Comparison of ENCODE assay signal across 20 cellular contexts in the genomic region with DNA sequence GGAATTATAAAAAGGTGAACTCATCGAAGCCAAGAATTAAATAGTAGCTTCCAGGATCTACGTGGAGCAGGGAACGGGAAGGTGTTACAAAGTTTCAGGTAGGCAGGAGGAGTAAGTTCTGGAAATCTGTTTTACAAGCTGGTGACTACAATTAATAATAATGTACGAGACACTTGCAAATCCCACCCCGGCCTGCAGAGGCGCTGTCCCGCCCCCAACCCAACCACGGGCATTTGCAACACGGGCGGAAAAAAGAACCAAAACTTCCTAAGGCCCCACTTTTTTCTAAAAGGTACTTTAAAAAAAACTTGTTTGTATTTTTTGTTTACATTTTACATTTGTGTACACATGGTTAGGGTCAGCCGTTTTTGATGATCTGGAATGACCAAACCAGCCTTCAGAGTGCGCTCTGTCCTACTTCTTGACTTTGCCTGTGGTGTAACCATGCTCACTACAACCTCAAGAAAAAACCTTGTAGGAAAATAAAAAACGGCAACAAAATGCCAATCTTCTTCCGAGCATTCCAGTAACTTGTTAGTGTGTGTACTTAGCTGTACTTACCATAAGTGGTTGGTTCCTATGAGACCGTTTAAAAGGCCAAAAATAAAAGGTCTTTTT.
DNase-seq lines count a peak whose midpoint lies in the region; TF ChIP-seq lines count a peak whose summit lies in the region.
"Had no signal": no experiment of that assay in that cellular context is flagged by ENCODE, and none has a peak within 500 bp of the region (broad histone marks: within the 10 kb centered on the region; RNA-seq: fewer than 3 reads in every experiment).

No MANE protein-coding gene starts in this region.

- H3K9me3 Mint-ChIP-seq in activated CD4-positive, alpha-beta T cell treated with anti-CD3 and anti-CD28 coated beads, Interleukin-2, amount 10 ng/mL, durations not matched to agents 7 days and 5 days = no peaks in the 10 kb centered on the region
- H3K9me3 Mint-ChIP-seq: activated T-helper 2 cell treated with anti-CD3 and anti-CD28 coated beads, Interferon-gamma antibody, Interleukin-2, Interleukin-4, amounts not matched to agents 10 μg/mL and 5 μg/mL and 100 μg/mL, durations not matched to agents 14 hours and 24 hours and 36 hours; central memory CD8-positive, alpha-beta T cell had no signal

- peak; percentile 20 for DNase-seq in NB4 (ENCODE audit: low read depth)
- DNase-seq in choroid plexus epithelial cell (ENCODE audit: low read depth) = no peak
- DNase-seq in activated CD4-positive, alpha-beta T cell treated with anti-CD3 and anti-CD28 coated beads, Interleukin-2, amount 10 ng/mL, durations not matched to agents 7 days and 5 days = no peak
- no peak for DNase-seq in activated naive CD4-positive, alpha-beta T cell (lab: John Stamatoyannopoulos, UW)
- no peak for DNase-seq in SKM-1 (lab: John Stamatoyannopoulos, UW; ENCODE audit: unreplicated experiment)
- DNase-seq in effector CD4-positive, alpha-beta T cell = no peak
- DNase-seq: ACHN; activated CD4-positive, alpha-beta T cell treated with anti-CD3 and anti-CD28 coated beads, Interleukin-2, amount 50 U/mL, for 4 hours; GDM1; lower lobe of right lung; naive thymus-derived CD4-positive, alpha-beta T cell; SHP77 treated with DMSO at 0.1 percent for 48 hours; stimulated activated CD4-positive, alpha-beta T cell treated with anti-CD3 and anti-CD28 coated beads, Interleukin-12 subunit alpha, Interleukin-12 subunit beta, amount 100 ng/mL, for 4 hours; stimulated activated naive CD4-positive, alpha-beta T cell treated with Interleukin-2 at 50 U/mL for 16 hours; T1000 had no signal

- no peak overlapping the region for H3K4me3 ChIP-seq in NB4 (ENCODE audit: low read depth, low read length)
- H3K4me3 ChIP-seq in choroid plexus epithelial cell (ENCODE audit: low read depth, low read length) = no peak overlapping the region
- H3K4me3 ChIP-seq: gastroesophageal sphincter, lower lobe of right lung had no signal

- CTCF ChIA-PET in activated CD4-positive, alpha-beta T cell treated with anti-CD3 and anti-CD28 coated beads, Interleukin-2, amount 10 ng/mL, durations not matched to agents 7 days and 5 days (lab: Charles Lee) = no interaction called here

- no peak overlapping the region for H3K27ac ChIP-seq in 22Rv1
- H3K27ac ChIP-seq: gastroesophageal sphincter, lower lobe of right lung had no signal

- no peak overlapping the region for H3K27ac Mint-ChIP-seq in activated CD4-positive, alpha-beta T cell treated with anti-CD3 and anti-CD28 coated beads, Interleukin-2, amount 10 ng/mL, durations not matched to agents 7 days and 5 days
- H3K27ac Mint-ChIP-seq: activated T-helper 2 cell treated with anti-CD3 and anti-CD28 coated beads, Interferon-gamma antibody, Interleukin-2, Interleukin-4, amounts not matched to agents 10 μg/mL and 5 μg/mL and 100 μg/mL, durations not matched to agents 14 hours and 24 hours and 36 hours; naive thymus-derived CD4-positive, alpha-beta T cell had no signal

- H3K4me1 Mint-ChIP-seq in activated CD4-positive, alpha-beta T cell treated with anti-CD3 and anti-CD28 coated beads, Interleukin-2, amount 10 ng/mL, durations not matched to agents 7 days and 5 days = no peaks in the 10 kb centered on the region
- H3K4me1 Mint-ChIP-seq: central memory CD8-positive, alpha-beta T cell; naive thymus-derived CD4-positive, alpha-beta T cell had no signal

- H3K27me3 Mint-ChIP-seq in activated CD4-positive, alpha-beta T cell treated with anti-CD3 and anti-CD28 coated beads, Interleukin-2, amount 10 ng/mL, durations not matched to agents 7 days and 5 days = no peaks in the 10 kb centered on the region

- no peak for TF ChIP-seq POLR2A in NB4 (IDR thresholded peaks at IDR 0.05; ENCODE audit: extremely low read depth, insufficient read length)

- peak; percentile 79 for TF ChIP-seq CTCF in 22Rv1 (IDR thresholded peaks at IDR 0.05)
- peak; percentile 45 for TF ChIP-seq CTCF in GM12873 (IDR thresholded peaks at IDR 0.05; ENCODE audit: insufficient read depth, low read depth, low read length, missing control alignments)
- peak; percentile 44 for TF ChIP-seq CTCF in NB4 (IDR thresholded peaks at IDR 0.05; ENCODE audit: low read depth, low read length)
- TF ChIP-seq CTCF in choroid plexus epithelial cell (conservative IDR thresholded peaks at IDR 0.05; ENCODE audit: low read depth, low read length) = peak; percentile 6

- H3K4me3 Mint-ChIP-seq in activated CD4-positive, alpha-beta T cell treated with anti-CD3 and anti-CD28 coated beads, Interleukin-2, amount 10 ng/mL, durations not matched to agents 7 days and 5 days = no peak overlapping the region
- H3K4me3 Mint-ChIP-seq: central memory CD8-positive, alpha-beta T cell; naive thymus-derived CD4-positive, alpha-beta T cell had no signal

- POLR2A ChIA-PET in activated CD4-positive, alpha-beta T cell treated with anti-CD3 and anti-CD28 coated beads, Interleukin-2, amount 10 ng/mL, durations not matched to agents 7 days and 5 days (lab: Charles Lee) = no interaction called here

- H3K36me3 Mint-ChIP-seq in activated CD4-positive, alpha-beta T cell treated with anti-CD3 and anti-CD28 coated beads, Interleukin-2, amount 10 ng/mL, durations not matched to agents 7 days and 5 days (ENCODE audit: low read depth) = no peaks in the 10 kb centered on the region
- H3K36me3 Mint-ChIP-seq: naive thymus-derived CD4-positive, alpha-beta T cell had no signal

Comparison
In these comparisons a context has a peak if more than half of its experiments do, and no peak if none do; other contexts are left out.
1. CTCF ChIP-seq: peak in every context shown above with its lines; median percentile 79 in 22Rv1; 45 in GM12873; 44 in NB4; 6 in choroid plexus epithelial cell.